ENCODE assay signal across 19 cellular contexts in genomic region chr4:140014284-140014683, GRCh38.
"Had no signal": no experiment of that assay in that cellular context is flagged by ENCODE, and none has a peak within 500 bp of the region (broad histone marks: within the 10 kb centered on the region; RNA-seq: fewer than 3 reads in every experiment).

No MANE protein-coding gene starts in this region.

- H3K27ac ChIP-seq: cardiac muscle cell, lower lobe of right lung, ovary, upper lobe of right lung had no signal

- H3K27me3 Mint-ChIP-seq: activated naive CD8-positive, alpha-beta T cell treated with anti-CD3 and anti-CD28 coated beads for 36 hours had no signal

- H3K27me3 ChIP-seq: cardiac muscle cell, ovary, upper lobe of right lung had no signal

- H3K9me3 ChIP-seq: lower lobe of right lung, ovary, upper lobe of right lung had no signal

- H3K36me3 Mint-ChIP-seq: activated CD4-positive, alpha-beta memory T cell treated with anti-CD3 and anti-CD28 coated beads for 36 hours; activated naive CD8-positive, alpha-beta T cell treated with anti-CD3 and anti-CD28 coated beads for 36 hours; natural killer cell; T-cell had no signal

- H3K4me3 ChIP-seq: cardiac muscle cell, lower lobe of right lung, ovary, upper lobe of right lung had no signal

- ATAC-seq: left colon, lower lobe of right lung, natural killer cell, T-cell, upper lobe of right lung had no signal

- H3K9me3 Mint-ChIP-seq: activated B cell treated with CpG ODN at 0.5 μM for 24 hours; activated CD4-positive, alpha-beta memory T cell treated with anti-CD3 and anti-CD28 coated beads for 36 hours; activated naive CD8-positive, alpha-beta T cell treated with anti-CD3 and anti-CD28 coated beads for 36 hours; activated T-helper 1 cell treated with anti-CD3 and anti-CD28 coated beads, Interleukin-12 subunit alpha, Interleukin-12 subunit beta, Interleukin-2, Interleukin-4 antibody, amounts not matched to agents 30 ng/mL and 10 ng/mL and 1 ng/mL, durations not matched to agents 14 hours and 24 hours and 36 hours; natural killer cell; T-cell had no signal

- DNase-seq: activated B cell treated with CpG ODN at 0.5 μM for 24 hours; activated CD4-positive, alpha-beta memory T cell treated with anti-CD3 and anti-CD28 coated beads for 36 hours; activated CD4-positive, alpha-beta T cell treated with anti-CD3 and anti-CD28 coated beads for 4 hours; activated gamma-delta T cell treated with Interleukin-2 at 50 U/mL for 16 hours; activated naive CD8-positive, alpha-beta T cell treated with anti-CD3 and anti-CD28 coated beads for 36 hours; activated T-cell treated with anti-CD3 and anti-CD28 coated beads for 4 hours; amniotic stem cell; erythroblast; islet precursor cell; left colon; lower lobe of right lung; natural killer cell; ovary; stimulated activated CD8-positive, alpha-beta memory T cell treated with anti-CD3 and anti-CD28 coated beads, Interleukin-4, amount 100 ng/mL, for 48 hours; stimulated activated naive CD4-positive, alpha-beta T cell; T-cell; upper lobe of right lung had no signal

- H3K36me3 ChIP-seq: cardiac muscle cell, lower lobe of right lung, ovary, upper lobe of right lung had no signal

- H3K27ac Mint-ChIP-seq: activated B cell treated with CpG ODN at 0.5 μM for 24 hours; activated CD4-positive, alpha-beta memory T cell treated with anti-CD3 and anti-CD28 coated beads for 36 hours; activated naive CD8-positive, alpha-beta T cell treated with anti-CD3 and anti-CD28 coated beads for 36 hours; activated T-helper 1 cell treated with anti-CD3 and anti-CD28 coated beads, Interleukin-12 subunit alpha, Interleukin-12 subunit beta, Interleukin-2, Interleukin-4 antibody, amounts not matched to agents 30 ng/mL and 10 ng/mL and 1 ng/mL, durations not matched to agents 14 hours and 24 hours and 36 hours; natural killer cell; T-cell had no signal

- H3K4me3 Mint-ChIP-seq: activated B cell treated with CpG ODN at 0.5 μM for 24 hours; activated CD4-positive, alpha-beta memory T cell treated with anti-CD3 and anti-CD28 coated beads for 36 hours; activated naive CD8-positive, alpha-beta T cell treated with anti-CD3 and anti-CD28 coated beads for 36 hours; activated T-helper 1 cell treated with anti-CD3 and anti-CD28 coated beads, Interleukin-12 subunit alpha, Interleukin-12 subunit beta, Interleukin-2, Interleukin-4 antibody, amounts not matched to agents 30 ng/mL and 10 ng/mL and 1 ng/mL, durations not matched to agents 14 hours and 24 hours and 36 hours; natural killer cell; T-cell had no signal
